2 cellular contexts compared by ENCODE assay signal in the genomic region with DNA sequence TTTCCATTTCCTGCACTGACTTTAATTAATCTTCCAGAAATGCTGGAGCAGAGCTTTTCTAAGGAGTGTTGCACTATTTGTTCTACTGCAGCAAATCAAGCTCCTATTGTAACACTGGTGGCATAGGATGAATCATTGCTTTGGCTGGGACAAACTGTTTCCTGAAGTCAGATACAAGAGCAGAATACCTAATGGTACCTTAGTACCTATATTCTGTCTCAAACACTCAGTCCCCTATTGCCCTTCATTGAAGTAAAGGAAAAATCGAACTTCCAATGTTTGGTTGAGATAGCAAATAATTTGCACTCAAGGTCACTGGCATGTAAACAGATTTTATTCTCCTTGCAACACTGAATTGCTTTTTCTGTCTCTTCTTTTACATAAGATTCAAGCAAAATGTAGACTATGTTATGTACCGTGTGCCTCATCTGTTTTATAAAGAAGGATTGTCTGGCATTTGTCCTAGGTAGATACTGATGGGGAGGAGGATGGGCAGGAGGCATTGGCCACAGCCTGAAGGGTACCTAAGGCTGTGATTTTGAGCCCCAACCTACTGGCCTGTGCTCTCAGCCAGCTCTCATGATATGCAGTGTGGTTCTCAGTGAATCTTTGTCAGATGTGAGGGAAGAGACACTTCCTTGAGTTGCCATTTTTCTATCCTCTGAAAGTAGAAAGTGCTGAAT.
TF ChIP-seq lines count a peak whose summit lies in the region.

No MANE protein-coding gene starts in this region.

TF ChIP-seq in SK-N-SH, 30 proteins besides CTCF, POLR2A, EP300 and RAD21 (continued from another document):
- TF ChIP-seq, protein P1, sequence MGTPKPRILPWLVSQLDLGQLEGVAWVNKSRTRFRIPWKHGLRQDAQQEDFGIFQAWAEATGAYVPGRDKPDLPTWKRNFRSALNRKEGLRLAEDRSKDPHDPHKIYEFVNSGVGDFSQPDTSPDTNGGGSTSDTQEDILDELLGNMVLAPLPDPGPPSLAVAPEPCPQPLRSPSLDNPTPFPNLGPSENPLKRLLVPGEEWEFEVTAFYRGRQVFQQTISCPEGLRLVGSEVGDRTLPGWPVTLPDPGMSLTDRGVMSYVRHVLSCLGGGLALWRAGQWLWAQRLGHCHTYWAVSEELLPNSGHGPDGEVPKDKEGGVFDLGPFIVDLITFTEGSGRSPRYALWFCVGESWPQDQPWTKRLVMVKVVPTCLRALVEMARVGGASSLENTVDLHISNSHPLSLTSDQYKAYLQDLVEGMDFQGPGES (IDR thresholded peaks at IDR 0.05; ENCODE audit: low read depth, low read length) = no peak
- no peak for TF ChIP-seq ELF1 (IDR thresholded peaks at IDR 0.05)
- TF ChIP-seq, protein P2, sequence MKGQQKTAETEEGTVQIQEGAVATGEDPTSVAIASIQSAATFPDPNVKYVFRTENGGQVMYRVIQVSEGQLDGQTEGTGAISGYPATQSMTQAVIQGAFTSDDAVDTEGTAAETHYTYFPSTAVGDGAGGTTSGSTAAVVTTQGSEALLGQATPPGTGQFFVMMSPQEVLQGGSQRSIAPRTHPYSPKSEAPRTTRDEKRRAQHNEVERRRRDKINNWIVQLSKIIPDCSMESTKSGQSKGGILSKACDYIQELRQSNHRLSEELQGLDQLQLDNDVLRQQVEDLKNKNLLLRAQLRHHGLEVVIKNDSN (IDR thresholded peaks at IDR 0.05; ENCODE audit: borderline replicate concordance, low read depth) = no peak
- TF ChIP-seq, protein P3, sequence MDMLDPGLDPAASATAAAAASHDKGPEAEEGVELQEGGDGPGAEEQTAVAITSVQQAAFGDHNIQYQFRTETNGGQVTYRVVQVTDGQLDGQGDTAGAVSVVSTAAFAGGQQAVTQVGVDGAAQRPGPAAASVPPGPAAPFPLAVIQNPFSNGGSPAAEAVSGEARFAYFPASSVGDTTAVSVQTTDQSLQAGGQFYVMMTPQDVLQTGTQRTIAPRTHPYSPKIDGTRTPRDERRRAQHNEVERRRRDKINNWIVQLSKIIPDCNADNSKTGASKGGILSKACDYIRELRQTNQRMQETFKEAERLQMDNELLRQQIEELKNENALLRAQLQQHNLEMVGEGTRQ (IDR thresholded peaks at IDR 0.05; ENCODE audit: borderline replicate concordance, low read depth, low read length) = no peak

TF ChIP-seq in HepG2, 621 proteins besides CTCF, POLR2A, EP300 and RAD21 (continued from another document and continues in another):
- TF ChIP-seq, protein P4, sequence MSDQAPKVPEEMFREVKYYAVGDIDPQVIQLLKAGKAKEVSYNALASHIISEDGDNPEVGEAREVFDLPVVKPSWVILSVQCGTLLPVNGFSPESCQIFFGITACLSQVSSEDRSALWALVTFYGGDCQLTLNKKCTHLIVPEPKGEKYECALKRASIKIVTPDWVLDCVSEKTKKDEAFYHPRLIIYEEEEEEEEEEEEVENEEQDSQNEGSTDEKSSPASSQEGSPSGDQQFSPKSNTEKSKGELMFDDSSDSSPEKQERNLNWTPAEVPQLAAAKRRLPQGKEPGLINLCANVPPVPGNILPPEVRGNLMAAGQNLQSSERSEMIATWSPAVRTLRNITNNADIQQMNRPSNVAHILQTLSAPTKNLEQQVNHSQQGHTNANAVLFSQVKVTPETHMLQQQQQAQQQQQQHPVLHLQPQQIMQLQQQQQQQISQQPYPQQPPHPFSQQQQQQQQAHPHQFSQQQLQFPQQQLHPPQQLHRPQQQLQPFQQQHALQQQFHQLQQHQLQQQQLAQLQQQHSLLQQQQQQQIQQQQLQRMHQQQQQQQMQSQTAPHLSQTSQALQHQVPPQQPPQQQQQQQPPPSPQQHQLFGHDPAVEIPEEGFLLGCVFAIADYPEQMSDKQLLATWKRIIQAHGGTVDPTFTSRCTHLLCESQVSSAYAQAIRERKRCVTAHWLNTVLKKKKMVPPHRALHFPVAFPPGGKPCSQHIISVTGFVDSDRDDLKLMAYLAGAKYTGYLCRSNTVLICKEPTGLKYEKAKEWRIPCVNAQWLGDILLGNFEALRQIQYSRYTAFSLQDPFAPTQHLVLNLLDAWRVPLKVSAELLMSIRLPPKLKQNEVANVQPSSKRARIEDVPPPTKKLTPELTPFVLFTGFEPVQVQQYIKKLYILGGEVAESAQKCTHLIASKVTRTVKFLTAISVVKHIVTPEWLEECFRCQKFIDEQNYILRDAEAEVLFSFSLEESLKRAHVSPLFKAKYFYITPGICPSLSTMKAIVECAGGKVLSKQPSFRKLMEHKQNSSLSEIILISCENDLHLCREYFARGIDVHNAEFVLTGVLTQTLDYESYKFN (CRISPR knock-in tag; conservative IDR thresholded peaks at IDR 0.05) = peak; percentile 71
- TF ChIP-seq HDAC1 (CRISPR knock-in tag; IDR thresholded peaks at IDR 0.05) (0 out of 2 replicates have a peak, but pooled peaks have one; percentile 45), TEAD3 (CRISPR knock-in tag; optimal IDR thresholded peaks at IDR 0.05; ENCODE audit: borderline replicate concordance) (peak; percentile 46), ZFP41 (CRISPR knock-in tag; IDR thresholded peaks at IDR 0.05; ENCODE audit: borderline replicate concordance) (no peak), RARG (CRISPR knock-in tag; IDR thresholded peaks at IDR 0.05; ENCODE audit: low read depth) (no peak), FOXA3 (CRISPR knock-in tag; IDR thresholded peaks at IDR 0.05) (0 out of 2 replicates have a peak, but pooled peaks have one; percentile 42), SOX13 (IDR thresholded peaks at IDR 0.05) (no peak), SOX13 (CRISPR knock-in tag; conservative IDR thresholded peaks at IDR 0.05 in 1 of 2, IDR thresholded peaks at IDR 0.05 in 1 of 2) (peak in 1 of 2 experiments; percentile 61; a peak in 1 of 4 replicates), RXRB (CRISPR knock-in tag; IDR thresholded peaks at IDR 0.05; ENCODE audit: borderline replicate concordance) (0 out of 2 replicates have a peak, but pooled peaks have one; percentile 15), EEA1 (CRISPR knock-in tag; IDR thresholded peaks at IDR 0.05; ENCODE audit: borderline replicate concordance) (no peak), ZNF12 (CRISPR knock-in tag; IDR thresholded peaks at IDR 0.05) (no peak), HDAC2 (CRISPR knock-in tag; IDR thresholded peaks at IDR 0.05) (peak; percentile 46; the same call in 1 of the 2 replicates), ATF1 (CRISPR knock-in tag; IDR thresholded peaks at IDR 0.05) (0 out of 2 replicates have a peak, but pooled peaks have one; percentile 39), NFIC (IDR thresholded peaks at IDR 0.05; ENCODE audit: low read length) (peak; percentile 27; the same call in 1 of the 2 replicates), MIXL1 (CRISPR knock-in tag; IDR thresholded peaks at IDR 0.05) (peak; percentile 61; the same call in 1 of the 2 replicates), FOXJ3 (CRISPR knock-in tag; IDR thresholded peaks at IDR 0.05; ENCODE audit: borderline replicate concordance) (peak; percentile 30; the same call in 1 of the 2 replicates), ZNF883 (CRISPR knock-in tag; IDR thresholded peaks at IDR 0.05; ENCODE audit: not compliant biosample characterization) (no peak), SOX5 (CRISPR knock-in tag; IDR thresholded peaks at IDR 0.05; ENCODE audit: borderline replicate concordance) (peak; percentile 47; the same call in 1 of the 2 replicates), JUN (CRISPR knock-in tag; IDR thresholded peaks at IDR 0.05) (no peak), ONECUT2 (CRISPR knock-in tag; IDR thresholded peaks at IDR 0.05) (peak; percentile 81), SKI (IDR thresholded peaks at IDR 0.05; ENCODE audit: partially characterized antibody) (peak; percentile 47), ZNF124 (CRISPR knock-in tag; IDR thresholded peaks at IDR 0.05) (no peak), RARA (CRISPR knock-in tag; IDR thresholded peaks at IDR 0.05) (peak; percentile 62; the same call in 1 of the 2 replicates), FOSL2 (CRISPR knock-in tag; IDR thresholded peaks at IDR 0.05) (0 out of 2 replicates have a peak, but pooled peaks have one; percentile 15), ISL2 (CRISPR knock-in tag; IDR thresholded peaks at IDR 0.05) (peak; percentile 58; the same call in 1 of the 2 replicates), SOX6 (IDR thresholded peaks at IDR 0.05) (no peak), SOX6 (CRISPR knock-in tag; IDR thresholded peaks at IDR 0.05) (peak; percentile 75), NCOA2 (CRISPR knock-in tag; IDR thresholded peaks at IDR 0.05) (peak; percentile 70), FOXO1 (CRISPR knock-in tag; IDR thresholded peaks at IDR 0.05) (peak; percentile 46; the same call in 1 of the 2 replicates), HNF4A (CRISPR knock-in tag; IDR thresholded peaks at IDR 0.05) (peak; percentile 68), ZNF331 (CRISPR knock-in tag; IDR thresholded peaks at IDR 0.05) (peak; percentile 29; the same call in 1 of the 2 replicates)
- TF ChIP-seq, protein P5, sequence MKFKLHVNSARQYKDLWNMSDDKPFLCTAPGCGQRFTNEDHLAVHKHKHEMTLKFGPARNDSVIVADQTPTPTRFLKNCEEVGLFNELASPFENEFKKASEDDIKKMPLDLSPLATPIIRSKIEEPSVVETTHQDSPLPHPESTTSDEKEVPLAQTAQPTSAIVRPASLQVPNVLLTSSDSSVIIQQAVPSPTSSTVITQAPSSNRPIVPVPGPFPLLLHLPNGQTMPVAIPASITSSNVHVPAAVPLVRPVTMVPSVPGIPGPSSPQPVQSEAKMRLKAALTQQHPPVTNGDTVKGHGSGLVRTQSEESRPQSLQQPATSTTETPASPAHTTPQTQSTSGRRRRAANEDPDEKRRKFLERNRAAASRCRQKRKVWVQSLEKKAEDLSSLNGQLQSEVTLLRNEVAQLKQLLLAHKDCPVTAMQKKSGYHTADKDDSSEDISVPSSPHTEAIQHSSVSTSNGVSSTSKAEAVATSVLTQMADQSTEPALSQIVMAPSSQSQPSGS (CRISPR knock-in tag; IDR thresholded peaks at IDR 0.05) = peak; percentile 25; the same call in 1 of the 2 replicates
- TF ChIP-seq, protein P6, sequence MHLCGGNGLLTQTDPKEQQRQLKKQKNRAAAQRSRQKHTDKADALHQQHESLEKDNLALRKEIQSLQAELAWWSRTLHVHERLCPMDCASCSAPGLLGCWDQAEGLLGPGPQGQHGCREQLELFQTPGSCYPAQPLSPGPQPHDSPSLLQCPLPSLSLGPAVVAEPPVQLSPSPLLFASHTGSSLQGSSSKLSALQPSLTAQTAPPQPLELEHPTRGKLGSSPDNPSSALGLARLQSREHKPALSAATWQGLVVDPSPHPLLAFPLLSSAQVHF (CRISPR knock-in tag; IDR thresholded peaks at IDR 0.05) = no peak
- TF ChIP-seq, protein P7, sequence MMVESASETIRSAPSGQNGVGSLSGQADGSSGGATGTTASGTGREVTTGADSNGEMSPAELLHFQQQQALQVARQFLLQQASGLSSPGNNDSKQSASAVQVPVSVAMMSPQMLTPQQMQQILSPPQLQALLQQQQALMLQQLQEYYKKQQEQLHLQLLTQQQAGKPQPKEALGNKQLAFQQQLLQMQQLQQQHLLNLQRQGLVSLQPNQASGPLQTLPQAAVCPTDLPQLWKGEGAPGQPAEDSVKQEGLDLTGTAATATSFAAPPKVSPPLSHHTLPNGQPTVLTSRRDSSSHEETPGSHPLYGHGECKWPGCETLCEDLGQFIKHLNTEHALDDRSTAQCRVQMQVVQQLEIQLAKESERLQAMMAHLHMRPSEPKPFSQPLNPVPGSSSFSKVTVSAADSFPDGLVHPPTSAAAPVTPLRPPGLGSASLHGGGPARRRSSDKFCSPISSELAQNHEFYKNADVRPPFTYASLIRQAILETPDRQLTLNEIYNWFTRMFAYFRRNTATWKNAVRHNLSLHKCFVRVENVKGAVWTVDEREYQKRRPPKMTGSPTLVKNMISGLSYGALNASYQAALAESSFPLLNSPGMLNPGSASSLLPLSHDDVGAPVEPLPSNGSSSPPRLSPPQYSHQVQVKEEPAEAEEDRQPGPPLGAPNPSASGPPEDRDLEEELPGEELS (CRISPR knock-in tag; IDR thresholded peaks at IDR 0.05) = peak; percentile 54; the same call in 1 of the 2 replicates
- TF ChIP-seq, protein P8, sequence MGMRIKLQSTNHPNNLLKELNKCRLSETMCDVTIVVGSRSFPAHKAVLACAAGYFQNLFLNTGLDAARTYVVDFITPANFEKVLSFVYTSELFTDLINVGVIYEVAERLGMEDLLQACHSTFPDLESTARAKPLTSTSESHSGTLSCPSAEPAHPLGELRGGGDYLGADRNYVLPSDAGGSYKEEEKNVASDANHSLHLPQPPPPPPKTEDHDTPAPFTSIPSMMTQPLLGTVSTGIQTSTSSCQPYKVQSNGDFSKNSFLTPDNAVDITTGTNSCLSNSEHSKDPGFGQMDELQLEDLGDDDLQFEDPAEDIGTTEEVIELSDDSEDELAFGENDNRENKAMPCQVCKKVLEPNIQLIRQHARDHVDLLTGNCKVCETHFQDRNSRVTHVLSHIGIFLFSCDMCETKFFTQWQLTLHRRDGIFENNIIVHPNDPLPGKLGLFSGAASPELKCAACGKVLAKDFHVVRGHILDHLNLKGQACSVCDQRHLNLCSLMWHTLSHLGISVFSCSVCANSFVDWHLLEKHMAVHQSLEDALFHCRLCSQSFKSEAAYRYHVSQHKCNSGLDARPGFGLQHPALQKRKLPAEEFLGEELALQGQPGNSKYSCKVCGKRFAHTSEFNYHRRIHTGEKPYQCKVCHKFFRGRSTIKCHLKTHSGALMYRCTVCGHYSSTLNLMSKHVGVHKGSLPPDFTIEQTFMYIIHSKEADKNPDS (CRISPR knock-in tag; IDR thresholded peaks at IDR 0.05) = peak; percentile 83; the same call in 1 of the 2 replicates
- TF ChIP-seq, protein P9, sequence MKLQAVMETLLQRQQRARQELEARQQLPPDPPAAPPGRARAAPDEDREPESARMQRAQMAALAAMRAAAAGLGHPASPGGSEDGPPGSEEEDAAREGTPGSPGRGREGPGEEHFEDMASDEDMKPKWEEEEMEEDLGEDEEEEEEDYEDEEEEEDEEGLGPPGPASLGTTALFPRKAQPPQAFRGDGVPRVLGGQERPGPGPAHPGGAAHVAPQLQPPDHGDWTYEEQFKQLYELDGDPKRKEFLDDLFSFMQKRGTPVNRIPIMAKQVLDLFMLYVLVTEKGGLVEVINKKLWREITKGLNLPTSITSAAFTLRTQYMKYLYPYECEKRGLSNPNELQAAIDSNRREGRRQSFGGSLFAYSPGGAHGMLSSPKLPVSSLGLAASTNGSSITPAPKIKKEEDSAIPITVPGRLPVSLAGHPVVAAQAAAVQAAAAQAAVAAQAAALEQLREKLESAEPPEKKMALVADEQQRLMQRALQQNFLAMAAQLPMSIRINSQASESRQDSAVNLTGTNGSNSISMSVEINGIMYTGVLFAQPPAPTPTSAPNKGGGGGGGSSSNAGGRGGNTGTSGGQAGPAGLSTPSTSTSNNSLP (IDR thresholded peaks at IDR 0.05; ENCODE audit: low read depth, low read length) = 0 out of 2 replicates have a peak, but pooled peaks have one; percentile 16
- TF ChIP-seq, protein P10, sequence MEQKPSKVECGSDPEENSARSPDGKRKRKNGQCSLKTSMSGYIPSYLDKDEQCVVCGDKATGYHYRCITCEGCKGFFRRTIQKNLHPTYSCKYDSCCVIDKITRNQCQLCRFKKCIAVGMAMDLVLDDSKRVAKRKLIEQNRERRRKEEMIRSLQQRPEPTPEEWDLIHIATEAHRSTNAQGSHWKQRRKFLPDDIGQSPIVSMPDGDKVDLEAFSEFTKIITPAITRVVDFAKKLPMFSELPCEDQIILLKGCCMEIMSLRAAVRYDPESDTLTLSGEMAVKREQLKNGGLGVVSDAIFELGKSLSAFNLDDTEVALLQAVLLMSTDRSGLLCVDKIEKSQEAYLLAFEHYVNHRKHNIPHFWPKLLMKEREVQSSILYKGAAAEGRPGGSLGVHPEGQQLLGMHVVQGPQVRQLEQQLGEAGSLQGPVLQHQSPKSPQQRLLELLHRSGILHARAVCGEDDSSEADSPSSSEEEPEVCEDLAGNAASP (CRISPR knock-in tag; IDR thresholded peaks at IDR 0.05; ENCODE audit: borderline replicate concordance) = 0 out of 2 replicates have a peak, but pooled peaks have one; percentile 27
